Comparison of ENCODE assay signal across 29 cellular contexts in the genomic region with DNA sequence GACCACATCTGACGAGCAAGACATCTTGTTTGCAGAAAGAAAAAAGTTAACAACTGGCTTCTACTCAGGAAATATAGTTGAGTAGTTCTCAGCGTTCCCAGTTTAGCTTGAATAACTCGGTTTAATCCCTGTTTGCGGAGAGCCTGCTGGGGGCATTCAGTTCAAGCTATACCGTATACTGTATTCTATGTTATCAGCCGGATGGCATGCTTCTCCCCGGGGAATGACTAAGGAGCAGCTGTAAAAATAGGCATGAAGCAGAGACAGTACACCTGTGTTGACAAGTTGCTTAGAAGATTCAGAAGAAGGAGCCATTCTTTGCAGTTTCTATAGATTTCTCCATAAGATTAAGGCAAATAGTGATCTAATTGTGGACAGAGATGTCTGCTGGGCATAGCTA.
"Had no signal": no experiment of that assay in that cellular context is flagged by ENCODE, and none has a peak within 500 bp of the region (broad histone marks: within the 10 kb centered on the region; RNA-seq: fewer than 3 reads in every experiment).

No MANE protein-coding gene starts in this region.

- H3K36me3 ChIP-seq: adrenal gland, WERI-Rb-1 had no signal

- H3K4me1 Mint-ChIP-seq: activated B cell treated with CpG ODN at 0.5 μM for 24 hours; activated naive CD4-positive, alpha-beta T cell treated with anti-CD3 and anti-CD28 coated beads, Interleukin-2, amount 50 U/mL, for 24 hours; activated naive CD8-positive, alpha-beta T cell treated with anti-CD3 and anti-CD28 coated beads for 36 hours; activated naive CD8-positive, alpha-beta T cell treated with anti-CD3 and anti-CD28 coated beads, Interleukin-2, amount 50 U/mL, for 24 hours; central memory CD8-positive, alpha-beta T cell had no signal

- H3K9me3 ChIP-seq: adrenal gland had no signal

- H3K4me1 ChIP-seq: adrenal gland had no signal

- H3K27me3 ChIP-seq: adrenal gland, dorsolateral prefrontal cortex had no signal

- DNase-seq: activated B cell treated with CpG ODN at 0.5 μM for 24 hours; activated CD4-positive, alpha-beta T cell treated with anti-CD3 and anti-CD28 coated beads for 48 hours; activated CD4-positive, alpha-beta T cell treated with anti-CD3 and anti-CD28 coated beads, Interleukin-2, amount 50 U/mL, for 1 hour; activated CD4-positive, alpha-beta T cell treated with anti-CD3 and anti-CD28 coated beads, Interleukin-2, amount 50 U/mL, for 48 hours; activated CD8-positive, alpha-beta memory T cell treated with anti-CD3 and anti-CD28 coated beads for 24 hours; activated CD8-positive, alpha-beta T cell treated with anti-CD3 and anti-CD28 coated beads for 36 hours; activated effector memory CD4-positive, alpha-beta T cell treated with anti-CD3 and anti-CD28 coated beads, Interleukin-2, amount 50 U/mL, for 16 hours; activated naive CD4-positive, alpha-beta T cell treated with anti-CD3 and anti-CD28 coated beads for 36 hours; activated naive CD8-positive, alpha-beta T cell treated with anti-CD3 and anti-CD28 coated beads for 36 hours; activated naive CD8-positive, alpha-beta T cell treated with anti-CD3 and anti-CD28 coated beads, Interleukin-2, amount 50 U/mL, for 24 hours; activated T-cell treated with anti-CD3 and anti-CD28 coated beads, Interleukin-2, amount 50 U/mL, for 4 hours; adrenal gland; amygdala; aorta; dorsolateral prefrontal cortex; effector memory CD4-positive, alpha-beta T cell; endodermal cell; foreskin fibroblast; head of caudate nucleus; T-helper 9 cell; WERI-Rb-1 had no signal

- H3K27me3 Mint-ChIP-seq: activated B cell treated with CpG ODN at 0.5 μM for 24 hours; activated CD8-positive, alpha-beta T cell treated with anti-CD3 and anti-CD28 coated beads for 36 hours; activated naive CD4-positive, alpha-beta T cell treated with anti-CD3 and anti-CD28 coated beads, Interleukin-2, amount 50 U/mL, for 24 hours; activated naive CD8-positive, alpha-beta T cell treated with anti-CD3 and anti-CD28 coated beads for 36 hours; activated naive CD8-positive, alpha-beta T cell treated with anti-CD3 and anti-CD28 coated beads, Interleukin-2, amount 50 U/mL, for 24 hours; central memory CD8-positive, alpha-beta T cell; dendritic cell treated with granulocyte-macrophage colony-stimulating factor and Interleukin-4, amounts not matched to agents 40 ng/mL and 50 ng/mL, for 4 days had no signal

- H3K4me3 ChIP-seq: adrenal gland, coronary artery, dorsolateral prefrontal cortex had no signal

- H3K4me3 Mint-ChIP-seq: activated B cell treated with CpG ODN at 0.5 μM for 24 hours; activated CD8-positive, alpha-beta T cell treated with anti-CD3 and anti-CD28 coated beads for 36 hours; activated naive CD4-positive, alpha-beta T cell treated with anti-CD3 and anti-CD28 coated beads for 36 hours; activated naive CD4-positive, alpha-beta T cell treated with anti-CD3 and anti-CD28 coated beads, Interleukin-2, amount 50 U/mL, for 24 hours; activated naive CD8-positive, alpha-beta T cell treated with anti-CD3 and anti-CD28 coated beads for 36 hours; activated naive CD8-positive, alpha-beta T cell treated with anti-CD3 and anti-CD28 coated beads, Interleukin-2, amount 50 U/mL, for 24 hours; activated T-cell treated with anti-CD3 and anti-CD28 coated beads, Interleukin-2, amount 50 U/mL, for 4 hours; activated T-helper 1 cell treated with anti-CD3 and anti-CD28 coated beads, Interleukin-12 subunit alpha, Interleukin-12 subunit beta, Interleukin-2, Interleukin-4 antibody, amounts not matched to agents 30 ng/mL and 10 ng/mL and 1 ng/mL, durations not matched to agents 14 hours and 24 hours and 36 hours; brain; central memory CD8-positive, alpha-beta T cell; dendritic cell treated with granulocyte-macrophage colony-stimulating factor and Interleukin-4, amounts not matched to agents 40 ng/mL and 50 ng/mL, for 4 days; endodermal cell; T-helper 1 cell treated with Interleukin-12 subunit alpha and Interleukin-12 subunit beta and Interleukin-4 antibody, amounts not matched to agents 30 μg/mL and 1 μg/mL, for 36 hours had no signal

- H3K36me3 Mint-ChIP-seq: activated naive CD4-positive, alpha-beta T cell treated with anti-CD3 and anti-CD28 coated beads, Interleukin-2, amount 50 U/mL, for 24 hours; activated naive CD8-positive, alpha-beta T cell treated with anti-CD3 and anti-CD28 coated beads for 36 hours; brain had no signal

- H3K9me3 Mint-ChIP-seq: activated CD8-positive, alpha-beta T cell treated with anti-CD3 and anti-CD28 coated beads for 36 hours; activated naive CD4-positive, alpha-beta T cell treated with anti-CD3 and anti-CD28 coated beads, Interleukin-2, amount 50 U/mL, for 24 hours; activated naive CD8-positive, alpha-beta T cell treated with anti-CD3 and anti-CD28 coated beads for 36 hours; brain; endodermal cell had no signal

- H3K27ac Mint-ChIP-seq: activated B cell treated with CpG ODN at 0.5 μM for 24 hours; activated CD8-positive, alpha-beta T cell treated with anti-CD3 and anti-CD28 coated beads for 36 hours; activated naive CD4-positive, alpha-beta T cell treated with anti-CD3 and anti-CD28 coated beads for 36 hours; activated naive CD4-positive, alpha-beta T cell treated with anti-CD3 and anti-CD28 coated beads, Interleukin-2, amount 50 U/mL, for 24 hours; activated naive CD8-positive, alpha-beta T cell treated with anti-CD3 and anti-CD28 coated beads for 36 hours; activated naive CD8-positive, alpha-beta T cell treated with anti-CD3 and anti-CD28 coated beads, Interleukin-2, amount 50 U/mL, for 24 hours; activated T-helper 1 cell treated with anti-CD3 and anti-CD28 coated beads, Interleukin-12 subunit alpha, Interleukin-12 subunit beta, Interleukin-2, Interleukin-4 antibody, amounts not matched to agents 30 ng/mL and 10 ng/mL and 1 ng/mL, durations not matched to agents 14 hours and 24 hours and 36 hours; activated T-helper 2 cell treated with anti-CD3 and anti-CD28 coated beads, Interferon-gamma antibody, Interleukin-2, Interleukin-4, amounts not matched to agents 10 μg/mL and 5 μg/mL and 100 μg/mL, durations not matched to agents 14 hours and 24 hours and 36 hours; brain; dendritic cell treated with granulocyte-macrophage colony-stimulating factor and Interleukin-4, amounts not matched to agents 40 ng/mL and 50 ng/mL, for 4 days; endodermal cell; T-helper 1 cell treated with Interleukin-12 subunit alpha and Interleukin-12 subunit beta and Interleukin-4 antibody, amounts not matched to agents 30 μg/mL and 1 μg/mL, for 36 hours had no signal

- H3K27ac ChIP-seq: adrenal gland, coronary artery, dorsolateral prefrontal cortex, WERI-Rb-1 had no signal
